In the genomic region with DNA sequence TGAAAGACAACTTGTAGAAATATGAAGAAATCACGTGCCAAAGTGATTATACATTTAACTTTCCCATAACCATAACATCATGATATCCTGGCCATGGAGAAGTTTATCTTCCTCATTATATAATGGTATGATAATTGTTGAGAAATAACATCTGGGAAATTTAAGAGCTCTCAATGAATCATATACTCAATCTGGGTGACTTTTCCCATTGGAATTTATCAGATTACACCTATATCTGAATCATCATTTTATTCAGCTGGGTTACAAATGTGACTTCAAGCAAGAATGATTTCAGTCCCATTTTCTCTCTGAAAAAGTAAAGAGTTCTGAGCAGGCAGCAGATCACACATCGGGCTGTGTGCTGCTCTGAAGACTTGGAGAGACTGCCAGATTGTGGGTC, we compare ENCODE assay signal across 15 cellular contexts.
DNase-seq lines count a peak whose midpoint lies in the region; ATAC-seq and TF ChIP-seq lines count a peak whose summit lies in the region.
"Had no signal": no experiment of that assay in that cellular context is flagged by ENCODE, and none has a peak within 500 bp of the region (broad histone marks: within the 10 kb centered on the region; RNA-seq: fewer than 3 reads in every experiment).

No MANE protein-coding gene starts in this region.

- BruUV-seq in PC-3 (replicated peaks; lab: Mats Ljungman, UMichigan) = no TSS peak

- POLR2A ChIA-PET in PC-3 (lab: Charles Lee; ENCODE audit: unreplicated experiment) = interaction anchor here (0.6 to 0.7 kb wide), 2 partner anchors 44 to 547 kb away, joined by 3 to 5 read pairs; no protein-coding TSS in a partner anchor

- DNase-seq in EH (ENCODE audit: low read depth) = peak; percentile 78
- DNase-seq in PC-3 = peak; percentile 91
- peak; percentile 27 for DNase-seq in epithelial cell of prostate (ENCODE audit: low read depth, low spot score)
- DNase-seq in osteocyte (ENCODE audit: extremely low spot score, unreplicated experiment) = no peak
- no peak for DNase-seq in coronary artery (ENCODE audit: low spot score)
- no peak for DNase-seq in cortex of kidney (lab: John Stamatoyannopoulos, UW)
- DNase-seq: activated B cell treated with CpG ODN at 0.5 μM for 24 hours; CD8-positive, alpha-beta memory T cell; kidney; NCI-H1092 treated with DMSO at 0.1 percent for 48 hours; psoas muscle; stimulated activated CD4-positive, alpha-beta T cell treated with anti-CD3 and anti-CD28 coated beads, Interleukin-4, amount 100 ng/mL, for 1 hour had no signal

- no peak overlapping the region for H3K4me3 Mint-ChIP-seq in osteocyte (ENCODE audit: unreplicated experiment)
- H3K4me3 Mint-ChIP-seq: activated B cell treated with CpG ODN at 0.5 μM for 24 hours; activated naive CD8-positive, alpha-beta T cell; CD8-positive, alpha-beta memory T cell had no signal

- ATAC-seq in PC-3 = peak; percentile 76
- ATAC-seq in GM18520 (IDR thresholded peaks at IDR 0.05; ENCODE audit: unreplicated experiment) = no peak
- ATAC-seq in HG02885 (IDR thresholded peaks at IDR 0.05; ENCODE audit: poor library complexity, unreplicated experiment) = no peak
- ATAC-seq: psoas muscle had no signal

- H3K36me3 ChIP-seq in PC-3 (ENCODE audit: low read depth, low read length) = no peaks in the 10 kb centered on the region

- TF ChIP-seq CTCF in PC-3 (conservative IDR thresholded peaks at IDR 0.05; ENCODE audit: low read depth, low read length) (no peak), osteocyte (IDR thresholded peaks at IDR 0.05) (no peak), coronary artery (IDR thresholded peaks at IDR 0.05) (no peak)

- 0 out of 2 replicates have a peak overlapping the region, but pooled peaks have one; percentile 44 for H2AFZ ChIP-seq in PC-3 (ENCODE audit: low read length)

- H3K4me1 Mint-ChIP-seq in osteocyte (ENCODE audit: unreplicated experiment) = peaks cover 28% of the 10 kb centered on the region
- H3K4me1 Mint-ChIP-seq: CD8-positive, alpha-beta memory T cell had no signal

- H3K9ac ChIP-seq in PC-3 (ENCODE audit: low read length) = peak overlapping the region; percentile 41; the same call in 1 of the 2 replicates

- intact Hi-C loops in PC-3 (cut with micrococcal nuclease) = loop anchor here (1.0 to 5.0 kb wide), 2 partner anchors 41 to 162 kb away; no protein-coding TSS in a partner anchor

- H4K20me1 ChIP-seq in PC-3 (ENCODE audit: low read length) = no peaks in the 10 kb centered on the region

- H3K27me3 Mint-ChIP-seq in osteocyte (ENCODE audit: unreplicated experiment) = no peaks in the 10 kb centered on the region
- H3K27me3 Mint-ChIP-seq: activated B cell treated with CpG ODN at 0.5 μM for 24 hours; CD8-positive, alpha-beta memory T cell had no signal

- H3K4me2 ChIP-seq in PC-3 (ENCODE audit: low read length) = peak overlapping the region; percentile 51

- no peaks in the 10 kb centered on the region for H3K9me2 ChIP-seq in PC-3 (replicated peaks; ENCODE audit: low read length)

- H3K27me3 ChIP-seq in PC-3 (ENCODE audit: low read length) = no peaks in the 10 kb centered on the region

- peak overlapping the region; percentile 6 for H3K27ac Mint-ChIP-seq in osteocyte (ENCODE audit: unreplicated experiment)
- H3K27ac Mint-ChIP-seq: activated B cell treated with CpG ODN at 0.5 μM for 24 hours; activated naive CD8-positive, alpha-beta T cell; CD8-positive, alpha-beta memory T cell had no signal

- H3K36me3 Mint-ChIP-seq in osteocyte (ENCODE audit: unreplicated experiment) = no peaks in the 10 kb centered on the region
- H3K36me3 Mint-ChIP-seq: activated naive CD8-positive, alpha-beta T cell had no signal

- peaks cover 31% of the 10 kb centered on the region for H3K4me1 ChIP-seq in PC-3 (ENCODE audit: insufficient read depth, low read length)
- H3K4me1 ChIP-seq: psoas muscle had no signal

- H3K27ac ChIP-seq in PC-3 (ENCODE audit: low read length) = peak overlapping the region; percentile 80
- H3K27ac ChIP-seq in epithelial cell of prostate = peak overlapping the region; percentile 36
- H3K27ac ChIP-seq in coronary artery = no peak overlapping the region
- H3K27ac ChIP-seq: psoas muscle had no signal

- H3F3A ChIP-seq in PC-3 (ENCODE audit: low read length, unreplicated experiment) = no peaks in the 10 kb centered on the region

- H3K9me3 Mint-ChIP-seq in osteocyte (ENCODE audit: unreplicated experiment) = peaks cover 3% of the 10 kb centered on the region
- H3K9me3 Mint-ChIP-seq: activated B cell treated with CpG ODN at 0.5 μM for 24 hours; CD8-positive, alpha-beta memory T cell had no signal

- CTCF ChIA-PET in PC-3 (lab: Charles Lee) = interaction anchor here (1.0 to 1.9 kb wide), 3 partner anchors 32 to 57 kb away, joined by 4 to 7 read pairs (median 5); no protein-coding TSS in a partner anchor

- H3K9me3 ChIP-seq in PC-3 (ENCODE audit: low read length) = no peaks in the 10 kb centered on the region
- H3K9me3 ChIP-seq: psoas muscle had no signal

- H3K4me3 ChIP-seq in PC-3 (ENCODE audit: low read length) = no peak overlapping the region
- no peak overlapping the region for H3K4me3 ChIP-seq in coronary artery
- H3K4me3 ChIP-seq: psoas muscle had no signal

- no peaks in the 10 kb centered on the region for H3K79me2 ChIP-seq in PC-3 (ENCODE audit: low read length)

Comparison
In these comparisons a context has a peak if more than half of its experiments do, and no peak if none do; other contexts are left out.
1. DNase-seq: peak in EH (single experiment), PC-3 (single experiment) and epithelial cell of prostate (single experiment); none in osteocyte (single experiment), coronary artery (single experiment) and cortex of kidney (single experiment).
2. H3K27ac ChIP-seq: peak in PC-3 (single experiment) and epithelial cell of prostate (single experiment); none in coronary artery (0 of 2).